Comparison of ENCODE assay signal across 10 cellular contexts in the genomic region with DNA sequence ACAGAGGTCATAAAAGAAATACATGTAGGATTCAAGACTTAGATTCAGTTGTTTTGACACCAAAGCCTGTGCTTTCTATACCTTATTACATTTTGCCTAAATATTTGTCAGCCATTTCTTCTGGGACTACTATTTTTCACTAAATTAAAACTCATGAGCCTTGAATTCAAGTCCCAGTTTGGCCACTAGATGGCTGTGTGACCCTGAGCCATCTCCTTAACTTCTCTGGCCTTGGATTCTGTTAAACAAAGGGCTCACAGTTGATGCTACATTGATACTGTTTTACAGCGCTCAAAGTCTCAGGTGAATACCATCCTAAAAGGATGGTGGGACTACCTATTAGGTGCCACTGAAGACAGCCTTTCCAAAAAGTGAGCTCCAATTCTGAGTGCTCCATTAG. TPM values are rescaled to one million over a fixed set of nuclear protein-coding genes. Genes with fewer than 3 reads are reported as not detected.
A peak's percentile ranks its signal among the peaks of the same experiment; 100 is the strongest.
DNase-seq lines count a peak whose midpoint lies in the region; ATAC-seq lines count a peak whose summit lies in the region.
"Had no signal": no experiment of that assay in that cellular context is flagged by ENCODE, and none has a peak within 500 bp of the region (broad histone marks: within the 10 kb centered on the region; RNA-seq: fewer than 3 reads in every experiment).

No MANE protein-coding gene starts in this region.

- ATAC-seq in HG02938 (IDR thresholded peaks at IDR 0.05; ENCODE audit: unreplicated experiment) = no peak

- no peak overlapping the region for H3K4me3 ChIP-seq in H7 (ENCODE audit: insufficient read depth, low read depth, low read length)
- H3K4me3 ChIP-seq: BLaER1 had no signal

- no peaks in the 10 kb centered on the region; the same call in 1 of the 2 replicates for H3K27me3 ChIP-seq in H7 (ENCODE audit: control insufficient read depth, insufficient read depth, low read length)
- H3K27me3 ChIP-seq: BLaER1 had no signal

- no peaks in the 10 kb centered on the region for H3K36me3 ChIP-seq in H7 (replicated peaks; ENCODE audit: control insufficient read depth, insufficient read depth, low read length)
- H3K36me3 ChIP-seq: BLaER1 had no signal

- DNase-seq in NCI-H1694 (lab: John Stamatoyannopoulos, UW) (peak; percentile 9), NCI-H1694 treated with DMSO at 0.1 percent for 48 hours (lab: John Stamatoyannopoulos, UW) (no peak), H7 (peak; percentile 10), RPMI8226 (peak; percentile 37), iris pigment epithelial cell (ENCODE audit: low read depth) (peak; percentile 28), KG1 (lab: John Stamatoyannopoulos, UW) (no peak)
- DNase-seq in stimulated activated CD4-positive, alpha-beta T cell treated with anti-CD3 and anti-CD28 coated beads, Interleukin-4, amount 100 ng/mL, for 4 hours = no peak

RNA-seq across cellular contexts. Expression of gene CCDC198, which starts 39.6 kb away (rescaled TPM):
- not detected in 2 replicates for total RNA-seq in H7 (2014; rRNA removed; shearing (Covaris generic))
- total RNA-seq: skeletal muscle tissue had no signal

Comparison
In these comparisons a context has a peak if more than half of its experiments do, and no peak if none do; other contexts are left out.
1. DNase-seq: peak in NCI-H1694 (single experiment), H7 (single experiment), RPMI8226 (single experiment) and iris pigment epithelial cell (single experiment); none in NCI-H1694 treated with DMSO at 0.1 percent for 48 hours (single experiment), KG1 (single experiment) and stimulated activated CD4-positive, alpha-beta T cell treated with anti-CD3 and anti-CD28 coated beads, Interleukin-4, amount 100 ng/mL, for 4 hours (0 of 2).